Comparison of ENCODE assay signal across 1 cellular context in genomic region chr2:27134781-27135470, GRCh38.
A peak's percentile ranks its signal among the peaks of the same experiment; 100 is the strongest.
TF ChIP-seq lines count a peak whose summit lies in the region.

No MANE protein-coding gene starts in this region.

TF ChIP-seq in K562, 482 proteins besides CTCF, POLR2A, EP300 and RAD21 (continues in another document):
- 0 out of 4 replicates have a peak, but pooled peaks of 1 of the 2 experiments have one; percentile 56 for TF ChIP-seq ARNT (IDR thresholded peaks at IDR 0.05)
- peak in 2 of 3 experiments; percentile 94 to 100 for TF ChIP-seq YY1 (IDR thresholded peaks at IDR 0.05; ENCODE audit: borderline replicate concordance in 1 of 3, control insufficient read depth in 1 of 3, extremely low read depth in 1 of 3, insufficient read depth in 3 of 3, insufficient read length in 1 of 3, insufficient replicate concordance in 2 of 3, low read depth in 1 of 3, low read length in 2 of 3)
- TF ChIP-seq NFRKB (IDR thresholded peaks at IDR 0.05; ENCODE audit: low read depth), result peak; percentile 51; the same call in 1 of the 2 replicates
- no peak for TF ChIP-seq TAF15 (IDR thresholded peaks at IDR 0.05; ENCODE audit: low read depth, low read length)
- TF ChIP-seq ZNF395 (CRISPR knock-in tag; IDR thresholded peaks at IDR 0.05), result no peak
- TF ChIP-seq HNRNPL (IDR thresholded peaks at IDR 0.05; ENCODE audit: low read depth, low read length), result no peak
- no peak for TF ChIP-seq ZNF165 (CRISPR knock-in tag; IDR thresholded peaks at IDR 0.05; ENCODE audit: borderline replicate concordance)
- no peak for TF ChIP-seq CTCFL (IDR thresholded peaks at IDR 0.05; ENCODE audit: borderline replicate concordance, insufficient read depth, low read depth, low read length, poor library complexity, severe bottlenecking)
- TF ChIP-seq ZNF318 (IDR thresholded peaks at IDR 0.05; ENCODE audit: borderline replicate concordance in 1 of 2, low read depth in 1 of 2), result no peak
- TF ChIP-seq ZBTB40 (IDR thresholded peaks at IDR 0.05), result peak; percentile 8; the same call in 1 of the 2 replicates
- no peak for TF ChIP-seq ZBTB40 (CRISPR knock-in tag; IDR thresholded peaks at IDR 0.05)
- peak; percentile 54; the same call in 1 of the 2 replicates for TF ChIP-seq ZBTB33 (CRISPR knock-in tag; IDR thresholded peaks at IDR 0.05)
- peak; percentile 32; the same call in 1 of the 2 replicates for TF ChIP-seq RBFOX2 (IDR thresholded peaks at IDR 0.05; ENCODE audit: low read depth, low read length)
- TF ChIP-seq EP400 (IDR thresholded peaks at IDR 0.05), result 0 out of 2 replicates have a peak, but pooled peaks have one; percentile 26
- TF ChIP-seq KAT8 (IDR thresholded peaks at IDR 0.05; ENCODE audit: low read depth), result no peak
- no peak for TF ChIP-seq NR2C2 (CRISPR knock-in tag; IDR thresholded peaks at IDR 0.05)
- peak; percentile 94 for TF ChIP-seq NR2C2 (tag; IDR thresholded peaks at IDR 0.05)
- no peak for TF ChIP-seq PHF8 (IDR thresholded peaks at IDR 0.05; ENCODE audit: borderline replicate concordance, low read length)
- no peak for TF ChIP-seq TARDBP (IDR thresholded peaks at IDR 0.05)
- 0 out of 2 replicates have a peak, but pooled peaks have one; percentile 35 for TF ChIP-seq ETV5 (CRISPR knock-in tag; IDR thresholded peaks at IDR 0.05; ENCODE audit: low read depth)
- TF ChIP-seq TCFL5 (CRISPR knock-in tag; conservative IDR thresholded peaks at IDR 0.05), result no peak
- TF ChIP-seq TEAD2 (tag; IDR thresholded peaks at IDR 0.05), result no peak
- TF ChIP-seq CHCHD3 (CRISPR knock-in tag; IDR thresholded peaks at IDR 0.05), result no peak
- 0 out of 2 replicates have a peak, but pooled peaks have one; percentile 17 for TF ChIP-seq LARP7 (IDR thresholded peaks at IDR 0.05)
- TF ChIP-seq TRIM28 (IDR thresholded peaks at IDR 0.05), result 0 out of 2 replicates have a peak, but pooled peaks have one; percentile 52
- no peak for TF ChIP-seq RBM34 (IDR thresholded peaks at IDR 0.05; ENCODE audit: borderline replicate concordance, insufficient read depth, low read length)
- no peak for TF ChIP-seq HMGN3 (IDR thresholded peaks at IDR 0.05; ENCODE audit: borderline replicate concordance, extremely low read depth, insufficient read length, low read depth, low read length)
- TF ChIP-seq, protein P1, sequence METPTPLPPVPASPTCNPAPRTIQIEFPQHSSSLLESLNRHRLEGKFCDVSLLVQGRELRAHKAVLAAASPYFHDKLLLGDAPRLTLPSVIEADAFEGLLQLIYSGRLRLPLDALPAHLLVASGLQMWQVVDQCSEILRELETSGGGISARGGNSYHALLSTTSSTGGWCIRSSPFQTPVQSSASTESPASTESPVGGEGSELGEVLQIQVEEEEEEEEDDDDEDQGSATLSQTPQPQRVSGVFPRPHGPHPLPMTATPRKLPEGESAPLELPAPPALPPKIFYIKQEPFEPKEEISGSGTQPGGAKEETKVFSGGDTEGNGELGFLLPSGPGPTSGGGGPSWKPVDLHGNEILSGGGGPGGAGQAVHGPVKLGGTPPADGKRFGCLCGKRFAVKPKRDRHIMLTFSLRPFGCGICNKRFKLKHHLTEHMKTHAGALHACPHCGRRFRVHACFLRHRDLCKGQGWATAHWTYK (CRISPR knock-in tag; IDR thresholded peaks at IDR 0.05), result no peak
- TF ChIP-seq ATF1 (CRISPR knock-in tag; IDR thresholded peaks at IDR 0.05), result no peak
- TF ChIP-seq ATF1 (tag; IDR thresholded peaks at IDR 0.05), result peak; percentile 65
- TF ChIP-seq, protein P2, sequence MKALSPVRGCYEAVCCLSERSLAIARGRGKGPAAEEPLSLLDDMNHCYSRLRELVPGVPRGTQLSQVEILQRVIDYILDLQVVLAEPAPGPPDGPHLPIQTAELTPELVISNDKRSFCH (CRISPR knock-in tag; IDR thresholded peaks at IDR 0.05), result no peak
- TF ChIP-seq, protein P2 (tag; IDR thresholded peaks at IDR 0.05), result peak; percentile 19; the same call in 1 of the 2 replicates
